Comparison of ENCODE assay signal across 9 cellular contexts in the genomic region with DNA sequence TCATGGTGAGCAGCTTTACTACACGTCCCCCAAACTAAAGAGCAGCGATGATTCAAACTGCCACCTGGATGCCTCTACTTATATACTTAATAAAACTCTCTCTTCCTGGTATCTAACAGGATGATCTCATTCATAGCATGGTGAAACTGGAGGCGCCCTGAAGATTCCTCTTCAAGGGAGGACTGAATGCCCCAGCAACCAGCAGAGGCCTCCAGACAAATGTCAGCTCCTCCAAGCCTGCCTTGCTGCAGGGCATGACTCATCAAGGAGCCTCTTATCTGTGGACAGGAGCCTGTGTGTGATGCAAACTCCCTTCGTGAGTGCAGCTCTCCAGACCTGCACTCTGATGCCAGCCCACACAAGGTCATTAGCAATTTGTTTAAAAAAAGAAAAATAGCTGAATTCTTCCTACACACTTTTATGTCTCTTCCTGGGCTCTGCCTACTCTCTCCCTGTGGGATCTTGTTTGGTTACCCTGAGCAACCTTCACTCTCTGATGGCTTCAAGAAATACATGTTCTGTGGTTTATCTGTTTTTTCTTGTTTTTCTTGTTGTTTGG. TPM values are rescaled to one million over a fixed set of nuclear protein-coding genes. Genes with fewer than 3 reads are reported as not detected.
DNase-seq lines count a peak whose midpoint lies in the region; ATAC-seq, FAIRE-seq and TF ChIP-seq lines count a peak whose summit lies in the region.
"Had no signal": no experiment of that assay in that cellular context is flagged by ENCODE, and none has a peak within 500 bp of the region (broad histone marks: within the 10 kb centered on the region; RNA-seq: fewer than 3 reads in every experiment).

No MANE protein-coding gene starts in this region.

- TF ChIP-seq RAD21 in H1 (IDR thresholded peaks at IDR 0.05 in 1 of 2, conservative IDR thresholded peaks at IDR 0.05 in 1 of 2; ENCODE audit: low read depth in 2 of 2, low read length in 2 of 2) = no peak

- peaks cover 4% of the 10 kb centered on the region for H3K4me1 Mint-ChIP-seq in T-helper 17 cell

- WGBS in H1 (ENCODE audit: extremely low coverage in 1 of 2, insufficient coverage in 1 of 2, insufficient read length in 1 of 2, insufficient replicate concordance in 2 of 2, low coverage in 1 of 2, low lambda C conversion rate in 2 of 2, missing lambda C conversion rate in 1 of 2), 2 experiments = 62% methylated on average over 4 of the region's 4 CpGs; no CpG with 5 or more reads in 1 of the 2 experiments

- H3K27me3 Mint-ChIP-seq in T-helper 17 cell = peaks cover 12% of the 10 kb centered on the region

- no peak overlapping the region for H3K23ac ChIP-seq in H1 (ENCODE audit: insufficient read length)

- H4K91ac ChIP-seq in H1 (replicated peaks; ENCODE audit: insufficient read length, low read length) = no peak overlapping the region

- H3K14ac ChIP-seq in H1 (ENCODE audit: insufficient read length) = no peak overlapping the region

- no peak overlapping the region for H2BK15ac ChIP-seq in H1 (ENCODE audit: low read length)

- H3K9me3 ChIP-seq in T-helper 17 cell (ENCODE audit: control insufficient read depth, low read length, poor library complexity, severe bottlenecking) = no peaks in the 10 kb centered on the region
- no peaks in the 10 kb centered on the region for H3K9me3 ChIP-seq in H1 (ENCODE audit: insufficient read depth in 2 of 2, low read depth in 1 of 2, low read length in 1 of 2)
- no peaks in the 10 kb centered on the region for H3K9me3 ChIP-seq in parathyroid adenoma (ENCODE audit: control insufficient read depth, low read length)

- DNase-seq in ACHN (peak; percentile 90), HPDE6-E6E7 (ENCODE audit: extremely low spot score) (peak; percentile 86), T-helper 17 cell (peak in 1 of 3 donors; percentile 43), H1 (ENCODE audit: low read depth in 1 of 2, low spot score in 2 of 2) (no peak), NCI-H146 treated with DMSO at 0.1 percent for 48 hours (lab: John Stamatoyannopoulos, UW; ENCODE audit: unreplicated experiment) (no peak)

- H3K9ac ChIP-seq in H1 (replicated peaks in 1 of 4; ENCODE audit: extremely low read depth in 1 of 4, low read depth in 3 of 4, low read length in 3 of 4) (no peak overlapping the region), parathyroid adenoma (no peak overlapping the region)

- H3K18ac ChIP-seq in H1 (ENCODE audit: extremely low read depth, low read length) = no peak overlapping the region

- H2AFZ ChIP-seq in H1 (ENCODE audit: low read length) = 0 out of 2 replicates have a peak overlapping the region, but pooled peaks have one; percentile 54
- peak overlapping the region; percentile 1 for H2AFZ ChIP-seq in parathyroid adenoma

- H3K4me3 ChIP-seq in H1 (ENCODE audit: extremely low read depth in 1 of 4, insufficient read depth in 2 of 4, low read depth in 3 of 4, low read length in 4 of 4) = no peak overlapping the region
- no peak overlapping the region for H3K4me3 ChIP-seq in parathyroid adenoma (ENCODE audit: low read depth, low read length)

- peak overlapping the region; percentile 52; the same call in 1 of the 2 replicates for H2BK20ac ChIP-seq in H1 (ENCODE audit: low read length)

- peaks cover 5% of the 10 kb centered on the region for H3K36me3 Mint-ChIP-seq in T-helper 17 cell (ENCODE audit: low read depth)

- H3K4me2 ChIP-seq in H1 (ENCODE audit: insufficient read depth in 1 of 2, low read depth in 2 of 2, low read length in 2 of 2) (no peak overlapping the region), parathyroid adenoma (ENCODE audit: low read length) (no peak overlapping the region)

- no peak for TF ChIP-seq POLR2A in H1 (IDR thresholded peaks at IDR 0.05; ENCODE audit: control extremely low read depth in 1 of 2, low read depth in 2 of 2, low read length in 2 of 2)

- H2AK5ac ChIP-seq in H1 (ENCODE audit: low read depth, low read length) = no peak overlapping the region

- no peaks in the 10 kb centered on the region for H4K20me1 ChIP-seq in H1 (replicated peaks in 1 of 2; ENCODE audit: control insufficient read depth in 1 of 2, insufficient read depth in 2 of 2, low read length in 2 of 2)

- in situ Hi-C loops in ACHN (cut with HindIII; ENCODE audit: low pct_ligation_motif_present, low pct_unique_long_range_greater_than_20kb, low sequenced_read_pairs) = no loop called here

- CTCF ChIA-PET in H1 (lab: Charles Lee; ENCODE audit: partially characterized antibody) = interaction anchor here (0.7 to 1.9 kb wide), 4 partner anchors 8 to 131 kb away, joined by 3 to 9 read pairs (median 4); no protein-coding TSS in a partner anchor

- no peaks in the 10 kb centered on the region for H3K23me2 ChIP-seq in H1 (ENCODE audit: low read depth, low read length)

- H3K79me1 ChIP-seq in H1 (ENCODE audit: low read depth, low read length) = no peaks in the 10 kb centered on the region

- no peak for TF ChIP-seq CTCF in H1 (IDR thresholded peaks at IDR 0.05; ENCODE audit: control extremely low read depth in 1 of 3, insufficient read depth in 1 of 3, low read depth in 1 of 3, low read length in 3 of 3)
- peak; percentile 15 for TF ChIP-seq CTCF in parathyroid adenoma (IDR thresholded peaks at IDR 0.05)

- H3K4me1 ChIP-seq in H1 (replicated peaks in 1 of 4; ENCODE audit: control insufficient read depth in 3 of 4, insufficient read depth in 4 of 4, low read length in 3 of 4) = peaks cover 0 to 6% (median 3%) of the 10 kb centered on the region in 4 experiments; a peak in 4 of 7 replicates
- H3K4me1 ChIP-seq in parathyroid adenoma = peaks cover 20% of the 10 kb centered on the region

- no peak overlapping the region for H3K4me3 Mint-ChIP-seq in T-helper 17 cell

- H3K27ac ChIP-seq in H1 (ENCODE audit: low read depth, low read length) (no peak overlapping the region), parathyroid adenoma (peak overlapping the region; percentile 83)

- no peak for FAIRE-seq in H1 (lab: Jason Lieb, UNC)
- FAIRE-seq: colon had no signal

- no peak overlapping the region for H4K8ac ChIP-seq in H1 (ENCODE audit: extremely low read depth, insufficient read depth, low read length)

- no peak overlapping the region for H2BK12ac ChIP-seq in H1 (ENCODE audit: low read depth, low read length)

- no peak overlapping the region for H3K56ac ChIP-seq in H1 (replicated peaks; ENCODE audit: insufficient read length, low read depth, low read length)

- no peak overlapping the region for H4K5ac ChIP-seq in H1 (ENCODE audit: insufficient read length, low read depth, low read length)

- H3K36me3 ChIP-seq in H1 (ENCODE audit: control insufficient read depth in 2 of 4, insufficient read depth in 4 of 4, low read length in 3 of 4) (no peaks in the 10 kb centered on the region; a peak in 2 of 8 replicates), parathyroid adenoma (ENCODE audit: control insufficient read depth, insufficient read depth, low read length) (no peaks in the 10 kb centered on the region)

- no peak overlapping the region for H2BK120ac ChIP-seq in H1 (replicated peaks; ENCODE audit: low read depth, low read length)

- peak overlapping the region; percentile 66; the same call in 1 of the 2 replicates for H2BK5ac ChIP-seq in H1 (ENCODE audit: low read depth, low read length)

- POLR2A ChIA-PET in H1 (lab: Charles Lee; ENCODE audit: partially characterized antibody) = no interaction called here

- H3K27ac Mint-ChIP-seq in T-helper 17 cell = no peak overlapping the region

- H3K4ac ChIP-seq in H1 (replicated peaks; ENCODE audit: insufficient read length, low read depth, low read length) = no peak overlapping the region

- no peak for TF ChIP-seq EP300 in H1 (IDR thresholded peaks at IDR 0.05; ENCODE audit: borderline replicate concordance in 1 of 2, low read depth in 2 of 2, low read length in 2 of 2)

- H3K79me2 ChIP-seq in H1 (ENCODE audit: control insufficient read depth in 1 of 2, insufficient read depth in 2 of 2, low read length in 2 of 2) (no peaks in the 10 kb centered on the region), parathyroid adenoma (peaks cover 8% of the 10 kb centered on the region)

- H3K27me3 ChIP-seq in H1 (replicated peaks in 1 of 4; ENCODE audit: control insufficient read depth in 3 of 4, extremely low read depth in 1 of 4, insufficient read depth in 3 of 4, low read length in 3 of 4) (no peaks in the 10 kb centered on the region), parathyroid adenoma (ENCODE audit: control insufficient read depth, insufficient read depth, low read length) (no peaks in the 10 kb centered on the region)

- peak; percentile 29 for ATAC-seq in T-helper 17 cell
- no peak for ATAC-seq in HG02973 (IDR thresholded peaks at IDR 0.05; ENCODE audit: unreplicated experiment)
- no peak for ATAC-seq in GM19324 (IDR thresholded peaks at IDR 0.05; ENCODE audit: low FRiP score, unreplicated experiment)

TF ChIP-seq in H1, 55 proteins besides CTCF, POLR2A, EP300 and RAD21:
- TF ChIP-seq JUND (IDR thresholded peaks at IDR 0.05; ENCODE audit: low read length) (peak; percentile 83), MAFK (IDR thresholded peaks at IDR 0.05; ENCODE audit: low read depth, low read length) (peak; percentile 19; the same call in 1 of the 2 replicates)
- TF ChIP-seq, protein P1, sequence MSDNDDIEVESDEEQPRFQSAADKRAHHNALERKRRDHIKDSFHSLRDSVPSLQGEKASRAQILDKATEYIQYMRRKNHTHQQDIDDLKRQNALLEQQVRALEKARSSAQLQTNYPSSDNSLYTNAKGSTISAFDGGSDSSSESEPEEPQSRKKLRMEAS (IDR thresholded peaks at IDR 0.05) = no peak
TF ChIP-seq in H1: peak in this region for 2.

RNA-seq across cellular contexts. Expression of a gene that starts 30.2 kb away (rescaled TPM):
- total RNA-seq in T-helper 17 cell = under 1 TPM; 0.12 to 0.18 TPM
- 0.42 and 0.74 TPM in 2 replicates for total RNA-seq in H1 (2021; fragmentation: NEBNext Ultra II Directional; extraction: Animal tissue kit (Norgen Biotek cat#: 25700))
- polyA plus RNA-seq in H1 (2011; rRNA removed) = 0.22 and 0.24 TPM in 2 replicates
- 0.28 TPM for polyA plus RNA-seq in H1 (2011; cell fraction: cytosol; rRNA removed)
- polyA plus RNA-seq in H1 (2011; cell fraction: nucleus; rRNA removed) = 0.48 TPM
- polyA plus RNA-seq in H1 (2012, experiment 1 of 2) = 0.30 to 0.43 TPM (median 0.36 TPM) in 4 replicates
- 0.12 TPM for polyA plus RNA-seq in H1 (2012, experiment 2 of 2)
- 0.16 TPM for polyA plus RNA-seq in H1 (2013, experiment 1 of 2)
- 0.18 TPM for polyA plus RNA-seq in H1 (2013, experiment 2 of 2)
- 0.91 and 2.0 TPM in 2 replicates for polyA minus RNA-seq in H1 (2011; rRNA and poly(A)+ RNA removed)
- 0.59 TPM for polyA minus RNA-seq in H1 (2011; cell fraction: cytosol; rRNA and poly(A)+ RNA removed)
- polyA minus RNA-seq in H1 (2011; cell fraction: nucleus; rRNA and poly(A)+ RNA removed) = 0.80 TPM

Comparison
In these comparisons a context has a peak if more than half of its experiments do, and no peak if none do; other contexts are left out.
1. DNase-seq: peak in ACHN (single experiment) and HPDE6-E6E7 (single experiment); none in H1 (0 of 2) and NCI-H146 treated with DMSO at 0.1 percent for 48 hours (single experiment).